8 cellular contexts compared by ENCODE assay signal in genomic region chr3:50238549-50239026, GRCh38. TPM values are rescaled to one million over a fixed set of nuclear protein-coding genes. Genes with fewer than 3 reads are reported as not detected.
A peak's percentile ranks its signal among the peaks of the same experiment; 100 is the strongest.
DNase-seq lines count a peak whose midpoint lies in the region; ATAC-seq and TF ChIP-seq lines count a peak whose summit lies in the region.

No MANE protein-coding gene starts in this region.

- H3K4me3 ChIP-seq in lower lobe of right lung (peak overlapping the region; percentile 92), thoracic aorta (peak overlapping the region; percentile 81)

- TF ChIP-seq CTCF in chondrocyte (IDR thresholded peaks at IDR 0.05) (peak; percentile 28), lower lobe of right lung (IDR thresholded peaks at IDR 0.05) (no peak), thoracic aorta (IDR thresholded peaks at IDR 0.05) (no peak)

- H3K36me3 ChIP-seq in lower lobe of right lung (peaks cover 36% of the 10 kb centered on the region), thoracic aorta (no peaks in the 10 kb centered on the region)

- intact Hi-C loops in lower lobe of right lung (cut with DNase I) = no loop called here

- no peaks in the 10 kb centered on the region for H3K9me3 Mint-ChIP-seq in chondrocyte (ENCODE audit: low read depth)

- H3K4me1 ChIP-seq in lower lobe of right lung (peaks cover 74% of the 10 kb centered on the region), thoracic aorta (ENCODE audit: control insufficient read depth in 1 of 2, low read depth in 2 of 2) (peaks cover 46 to 62% of the 10 kb centered on the region in 2 donors)

- H3K27ac ChIP-seq in lower lobe of right lung (peak overlapping the region; percentile 96), thoracic aorta (peak overlapping the region; percentile 94 to 96)

- no peaks in the 10 kb centered on the region for H3K27me3 Mint-ChIP-seq in chondrocyte (ENCODE audit: low read depth)

- H3K27me3 ChIP-seq in lower lobe of right lung (ENCODE audit: low read depth) = no peaks in the 10 kb centered on the region
- H3K27me3 ChIP-seq in thoracic aorta (replicated peaks; ENCODE audit: insufficient read depth) = no peaks in the 10 kb centered on the region

- H3K4me3 Mint-ChIP-seq in chondrocyte (ENCODE audit: unreplicated experiment) = peak overlapping the region; percentile 98

- no peaks in the 10 kb centered on the region for H3K9me3 ChIP-seq in lower lobe of right lung
- H3K9me3 ChIP-seq in thoracic aorta = no peaks in the 10 kb centered on the region

- H3K36me3 Mint-ChIP-seq in chondrocyte (ENCODE audit: low read depth) = peaks cover 4% of the 10 kb centered on the region

- DNase-seq in COR-L47 (lab: John Stamatoyannopoulos, UW) (peak; percentile 12), MV-4-11 (lab: John Stamatoyannopoulos, UW) (peak; percentile 34), chondrocyte (ENCODE audit: low spot score) (no peak), lower lobe of right lung (peak; percentile 92), thoracic aorta (ENCODE audit: low spot score) (no peak), DMS53 treated with DMSO at 0.1 percent for 48 hours (lab: John Stamatoyannopoulos, UW; ENCODE audit: unreplicated experiment) (no peak), NCI-H2196 treated with DMSO at 0.1 percent for 48 hours (lab: John Stamatoyannopoulos, UW; ENCODE audit: unreplicated experiment) (no peak)

- H3K4me1 Mint-ChIP-seq in chondrocyte (ENCODE audit: low read depth) = peaks cover 47% of the 10 kb centered on the region

- peak; percentile 32 to 51 for ATAC-seq in lower lobe of right lung
- ATAC-seq in thoracic aorta (ENCODE audit: insufficient number of reproducible peaks, low FRiP score, low read depth) = peak; percentile 37
- ATAC-seq in HG02884 (IDR thresholded peaks at IDR 0.05; ENCODE audit: unreplicated experiment) = no peak

- H3K27ac Mint-ChIP-seq in chondrocyte (ENCODE audit: unreplicated experiment) = peak overlapping the region; percentile 95

RNA-seq across cellular contexts. Expression of gene GNAI2, which starts 2.6 kb away (rescaled TPM):
- total RNA-seq in chondrocyte (388 to 444 TPM (median 443 TPM) in 3 replicates), lower lobe of right lung (372 TPM), thoracic aorta (100 to 1,000 TPM; 183 to 337 TPM)

RNA-seq across cellular contexts. Expression of gene SEMA3B, which starts 30.4 kb away (rescaled TPM):
- total RNA-seq in chondrocyte (9.6 to 16.4 TPM (median 14.9 TPM) in 3 replicates), lower lobe of right lung (77.6 TPM), thoracic aorta (10 to 100 TPM; 53.6 to 57.2 TPM)

RNA-seq across cellular contexts. Expression of gene SLC38A3, which starts 33.5 kb away (rescaled TPM):
- total RNA-seq in chondrocyte (1.00 to 1.9 TPM (median 1.2 TPM) in 3 replicates), lower lobe of right lung (not detected), thoracic aorta (under 1 TPM in 1 of 2 donors, not detected in 1; 0.28 TPM)

RNA-seq across cellular contexts. Expression of gene LSMEM2, which starts 40.3 kb away (rescaled TPM):
- total RNA-seq in chondrocyte (not detected in 3 replicates), lower lobe of right lung (not detected), thoracic aorta (not detected)

RNA-seq across cellular contexts. Expression of gene GNAT1, which starts 47.2 kb away (rescaled TPM):
- total RNA-seq in chondrocyte = not detected in 3 replicates
- not detected for total RNA-seq in lower lobe of right lung
- total RNA-seq in thoracic aorta = under 1 TPM in 1 of 2 donors, not detected in 1; 0.54 TPM

Comparison
In these comparisons a context has a peak if more than half of its experiments do, and no peak if none do; other contexts are left out.
1. DNase-seq: peak in COR-L47 (single experiment), MV-4-11 (single experiment) and lower lobe of right lung (single experiment); none in chondrocyte (single experiment), thoracic aorta (single experiment), DMS53 treated with DMSO at 0.1 percent for 48 hours (single experiment) and NCI-H2196 treated with DMSO at 0.1 percent for 48 hours (single experiment).